1 cellular context compared by ENCODE assay signal in genomic region chr19:30225615-30226463, GRCh38.
TF ChIP-seq lines count a peak whose summit lies in the region.

No MANE protein-coding gene starts in this region.

TF ChIP-seq in GM23338, 12 proteins besides CTCF, POLR2A, EP300 and RAD21 (continued from another document):
- no peak for TF ChIP-seq REST (IDR thresholded peaks at IDR 0.05; ENCODE audit: unreplicated experiment)
- TF ChIP-seq ETS1 (IDR thresholded peaks at IDR 0.05) = no peak
- TF ChIP-seq CREB1 (CRISPR knock-in tag; IDR thresholded peaks at IDR 0.05; ENCODE audit: low read depth) = no peak
- no peak for TF ChIP-seq POLR2AphosphoS5 (IDR thresholded peaks at IDR 0.05; ENCODE audit: low read depth)
